8 cellular contexts compared by ENCODE assay signal in the genomic region with DNA sequence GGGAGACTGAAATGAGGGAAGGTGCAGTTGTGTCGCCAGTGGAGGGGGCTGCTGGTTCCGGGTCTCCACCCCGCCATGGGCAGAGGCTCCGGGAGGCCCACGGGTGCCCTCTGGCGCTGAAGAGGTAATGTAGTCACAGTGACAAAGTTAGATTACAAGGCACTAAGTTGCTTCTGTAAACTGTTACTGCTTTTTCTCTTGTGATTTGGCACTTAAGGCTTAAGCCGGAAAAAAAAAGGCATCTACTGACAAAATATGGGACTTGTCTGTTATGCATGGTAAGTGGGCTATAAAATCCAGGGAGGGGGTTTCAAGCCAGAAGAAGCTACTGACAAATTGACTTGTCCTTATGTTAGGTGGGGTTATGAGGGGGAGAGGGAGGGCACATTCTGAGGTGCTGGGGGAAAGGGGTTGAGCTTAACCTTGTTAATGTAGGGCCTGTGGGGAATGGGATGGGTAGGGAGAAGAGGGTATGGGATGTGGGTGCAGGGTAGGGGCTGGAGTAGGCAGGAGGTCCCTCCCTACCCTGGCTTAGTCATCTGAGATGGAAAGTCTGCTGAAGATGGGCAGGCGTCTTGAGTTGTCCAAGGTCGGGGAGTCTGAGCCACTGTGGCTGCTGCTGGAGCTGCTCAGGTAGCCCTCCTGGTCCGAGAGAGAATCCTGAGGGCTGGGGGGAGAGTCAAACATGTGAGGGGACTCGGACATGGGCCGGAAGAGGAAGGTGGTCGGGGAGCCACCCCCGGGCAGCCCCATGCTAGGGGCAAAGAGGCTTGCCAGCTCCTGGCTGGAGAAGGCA. TPM values are rescaled to one million over a fixed set of nuclear protein-coding genes. Genes with fewer than 3 reads are reported as not detected.
A peak's percentile ranks its signal among the peaks of the same experiment; 100 is the strongest.
DNase-seq lines count a peak whose midpoint lies in the region.

No MANE protein-coding gene starts in this region.

- peak overlapping the region; percentile 95 for H3K4me3 ChIP-seq in thymus (ENCODE audit: low read length)

- intact Hi-C loops in activated naive CD4-positive, alpha-beta T cell treated with anti-CD3 and anti-CD28 coated beads for 36 hours (cut with micrococcal nuclease): loop anchor here (1.0 to 10.0 kb wide), 9 partner anchors 74 to 538 kb away; no protein-coding TSS in a partner anchor

- H3K36me3 ChIP-seq in thymus (ENCODE audit: control insufficient read depth, insufficient read depth): peaks cover 28% of the 10 kb centered on the region

- H3K36me3 Mint-ChIP-seq in activated naive CD4-positive, alpha-beta T cell treated with anti-CD3 and anti-CD28 coated beads for 36 hours (ENCODE audit: low read depth): peaks cover 54% of the 10 kb centered on the region

- in situ Hi-C loops in KBM-7 (cut with MboI; ENCODE audit: low pct_unique_long_range_greater_than_20kb, low sequenced_read_pairs): no loop called here

- no peaks in the 10 kb centered on the region for H3K9me3 Mint-ChIP-seq in activated naive CD4-positive, alpha-beta T cell treated with anti-CD3 and anti-CD28 coated beads for 36 hours

- H3K4me3 Mint-ChIP-seq in activated naive CD4-positive, alpha-beta T cell treated with anti-CD3 and anti-CD28 coated beads for 36 hours: peak overlapping the region; percentile 90

- DNase-seq in DMS 273 (lab: John Stamatoyannopoulos, UW; ENCODE audit: unreplicated experiment) (peak; percentile 88), KBM-7 (peak; percentile 80), SK-N-DZ (ENCODE audit: low spot score) (peak; percentile 79), germinal center (ENCODE audit: low spot score) (peak; percentile 81), occipital lobe (lab: John Stamatoyannopoulos, UW) (peak; percentile 31), OCI-M2 (lab: John Stamatoyannopoulos, UW; ENCODE audit: unreplicated experiment) (no peak)
- peak; percentile 91 for DNase-seq in activated naive CD4-positive, alpha-beta T cell treated with anti-CD3 and anti-CD28 coated beads for 36 hours

- peak overlapping the region; percentile 100 for H3K27ac Mint-ChIP-seq in activated naive CD4-positive, alpha-beta T cell treated with anti-CD3 and anti-CD28 coated beads for 36 hours

- 46% methylated on average over 14 of the region's 14 CpGs for WGBS in thymus

- no peaks in the 10 kb centered on the region for H3K27me3 Mint-ChIP-seq in activated naive CD4-positive, alpha-beta T cell treated with anti-CD3 and anti-CD28 coated beads for 36 hours (ENCODE audit: low read depth)

- peaks cover 9% of the 10 kb centered on the region for H3K4me1 ChIP-seq in thymus (ENCODE audit: control insufficient read depth, insufficient read depth, low read length)

- H3K27ac ChIP-seq in thymus (ENCODE audit: low read depth): peak overlapping the region; percentile 96

- H3K4me1 Mint-ChIP-seq in activated naive CD4-positive, alpha-beta T cell treated with anti-CD3 and anti-CD28 coated beads for 36 hours (ENCODE audit: low read depth): peaks cover 55% of the 10 kb centered on the region

- H3K9me3 ChIP-seq in thymus (ENCODE audit: control insufficient read depth): no peaks in the 10 kb centered on the region

- CTCF ChIA-PET in activated naive CD4-positive, alpha-beta T cell treated with anti-CD3 and anti-CD28 coated beads for 36 hours (lab: Charles Lee): interaction anchor here (0.5 to 16.7 kb wide), 33 partner anchors 8 to 971 kb away, joined by 3 to 270 read pairs (median 3); no protein-coding TSS in a partner anchor

- H3K27me3 ChIP-seq in thymus (ENCODE audit: control insufficient read depth, insufficient read depth): no peaks in the 10 kb centered on the region

RNA-seq across cellular contexts. Expression of a gene that starts 3.7 kb away (rescaled TPM):
- polyA plus RNA-seq in SK-N-DZ (2014; cell fraction: cytosol; rRNA removed): 1.4 and 3.7 TPM in 2 replicates
- polyA plus RNA-seq in SK-N-DZ (2014; cell fraction: nucleus; rRNA removed): 0.45 and 0.78 TPM in 2 replicates
- total RNA-seq in activated naive CD4-positive, alpha-beta T cell treated with anti-CD3 and anti-CD28 coated beads for 36 hours: 10 to 100 TPM; 76.8 to 85.1 TPM
- total RNA-seq in occipital lobe: 7.3 TPM
- polyA plus RNA-seq in thymus: 109 TPM
